8 cellular contexts compared by ENCODE assay signal in genomic region chr4:145098675-145099037, GRCh38. TPM values are rescaled to one million over a fixed set of nuclear protein-coding genes. Genes with fewer than 3 reads are reported as not detected.
DNase-seq lines count a peak whose midpoint lies in the region; ATAC-seq and TF ChIP-seq lines count a peak whose summit lies in the region.

No MANE protein-coding gene starts in this region.

- POLR2A ChIA-PET in AG04450 (lab: Yijun Ruan, JAX), result interaction anchor here (0.8 to 1.5 kb wide), 3 partner anchors 10 to 82 kb away, joined by 3 to 6 read pairs (median 3); no protein-coding TSS in a partner anchor
- POLR2A ChIA-PET in PC-3 (lab: Charles Lee; ENCODE audit: unreplicated experiment), result interaction anchor here (0.6 to 0.8 kb wide), 2 partner anchors 82 to 297 kb away, joined by 3 to 5 read pairs; no protein-coding TSS in a partner anchor

- H3K27ac ChIP-seq in AG04450 (ENCODE audit: low read depth, low read length) (peak overlapping the region; percentile 98), PC-3 (ENCODE audit: low read length) (peak overlapping the region; percentile 86), adipose tissue (ENCODE audit: low read depth, low read length) (peak overlapping the region; percentile 80), right atrium auricular region (peak overlapping the region; percentile 88 to 89)

- H3K36me3 ChIP-seq in PC-3 (ENCODE audit: low read depth, low read length) (peaks cover 23% of the 10 kb centered on the region), right atrium auricular region (peaks cover 16% of the 10 kb centered on the region)

- peak; percentile 19 for ATAC-seq in GM18511 (IDR thresholded peaks at IDR 0.05; ENCODE audit: unreplicated experiment)
- peak; percentile 5 for ATAC-seq in HG03103 (IDR thresholded peaks at IDR 0.05; ENCODE audit: low read depth, unreplicated experiment)
- ATAC-seq in PC-3, result peak; percentile 36
- peak; percentile 38 for ATAC-seq in sciatic nerve

- BruUV-seq in PC-3 (replicated peaks; lab: Mats Ljungman, UMichigan), result TSS peak; percentile 54

- peak overlapping the region; percentile 98 for H3K9ac ChIP-seq in PC-3 (ENCODE audit: low read length)

- intact Hi-C loops in PC-3 (cut with micrococcal nuclease), result loop anchor here (2.0 kb wide), 1 partner anchor 82 kb away; the partner anchor contains the start of gene OTUD4
- intact Hi-C loops in sciatic nerve (cut with DNase I), result no loop called here

- DNase-seq in AG04450 (ENCODE audit: low read depth, low spot score) (no peak), PC-3 (peak; percentile 62), right atrium auricular region (ENCODE audit: low spot score) (no peak), sciatic nerve (ENCODE audit: low spot score) (no peak), OCI-M2 (lab: John Stamatoyannopoulos, UW; ENCODE audit: unreplicated experiment) (no peak)

- H3K79me2 ChIP-seq in PC-3 (ENCODE audit: low read length), result peaks cover 94% of the 10 kb centered on the region

- H3K4me1 ChIP-seq in PC-3 (ENCODE audit: insufficient read depth, low read length) (peaks cover 28% of the 10 kb centered on the region), right atrium auricular region (peaks cover 0 to 24% of the 10 kb centered on the region in 2 donors)

- no peaks in the 10 kb centered on the region for H3K9me2 ChIP-seq in PC-3 (replicated peaks; ENCODE audit: low read length)

- CTCF ChIA-PET in AG04450 (lab: Charles Lee), result interaction anchor here (1.2 to 1.5 kb wide), 4 partner anchors 14 to 923 kb away, joined by 3 to 9 read pairs (median 6); no protein-coding TSS in a partner anchor
- CTCF ChIA-PET in PC-3 (lab: Charles Lee), result no interaction called here

- no peaks in the 10 kb centered on the region for H3F3A ChIP-seq in PC-3 (ENCODE audit: low read length, unreplicated experiment)

- H3K27me3 ChIP-seq in AG04450 (ENCODE audit: control insufficient read depth, insufficient read depth, low read length), result no peaks in the 10 kb centered on the region
- H3K27me3 ChIP-seq in PC-3 (ENCODE audit: low read length), result no peaks in the 10 kb centered on the region
- H3K27me3 ChIP-seq in right atrium auricular region, result no peaks in the 10 kb centered on the region

- H3K9me3 ChIP-seq in AG04450 (ENCODE audit: control insufficient read depth, insufficient read depth, low read length) (no peaks in the 10 kb centered on the region; the same call in 1 of the 2 replicates), PC-3 (ENCODE audit: low read length) (no peaks in the 10 kb centered on the region; the same call in 1 of the 2 replicates), right atrium auricular region (peaks cover 0 to 6% of the 10 kb centered on the region in 2 donors)

- 0 to 1% (median 0%) methylated on average over 9 of the region's 9 CpGs for WGBS in adipose tissue, 3 donors

- peak overlapping the region; percentile 91 for H3K4me3 ChIP-seq in AG04450 (ENCODE audit: low read depth, low read length)
- peak overlapping the region; percentile 82 for H3K4me3 ChIP-seq in PC-3 (ENCODE audit: low read length)
- peak overlapping the region; percentile 58 to 73 for H3K4me3 ChIP-seq in right atrium auricular region

- peaks cover 42% of the 10 kb centered on the region for H4K20me1 ChIP-seq in PC-3 (ENCODE audit: low read length)

- no peak for TF ChIP-seq CTCF in AG04450 (IDR thresholded peaks at IDR 0.05; ENCODE audit: low read depth, low read length)
- TF ChIP-seq CTCF in PC-3 (conservative IDR thresholded peaks at IDR 0.05; ENCODE audit: low read depth, low read length), result no peak
- TF ChIP-seq CTCF in right atrium auricular region (IDR thresholded peaks at IDR 0.05), result no peak

- peak overlapping the region; percentile 89 for H3K4me2 ChIP-seq in PC-3 (ENCODE audit: low read length)

- peak overlapping the region; percentile 87 for H2AFZ ChIP-seq in PC-3 (ENCODE audit: low read length)

RNA-seq across cellular contexts. Expression of gene ABCE1, which starts 0.5 kb away (rescaled TPM):
- polyA plus RNA-seq in AG04450 (2011; rRNA removed), result 73.2 and 82.0 TPM in 2 replicates
- 42.0 and 69.2 TPM in 2 replicates for polyA minus RNA-seq in AG04450 (2011; rRNA and poly(A)+ RNA removed)
- 131 and 153 TPM in 2 replicates for total RNA-seq in PC-3 (2014; rRNA removed)
- 10 to 100 TPM; 19.7 to 35.1 (median 31.0) TPM for polyA plus RNA-seq in adipose tissue
- 10 to 100 TPM; 36.2 to 43.9 TPM for total RNA-seq in right atrium auricular region
- total RNA-seq in sciatic nerve, result 43.8 TPM

RNA-seq across cellular contexts. Expression of gene ANAPC10, which starts 0.7 kb away (rescaled TPM):
- 17.2 and 25.0 TPM in 2 replicates for polyA plus RNA-seq in AG04450 (2011; rRNA removed)
- 10.0 and 13.7 TPM in 2 replicates for polyA minus RNA-seq in AG04450 (2011; rRNA and poly(A)+ RNA removed)
- total RNA-seq in PC-3 (2014; rRNA removed), result 26.0 and 33.1 TPM in 2 replicates
- polyA plus RNA-seq in adipose tissue, result 10 to 100 TPM in 2 of 3 donors, 1 to 10 TPM in 1; 9.4 to 23.8 (median 14.9) TPM
- total RNA-seq in right atrium auricular region, result 10 to 100 TPM; 15.4 to 20.3 TPM
- total RNA-seq in sciatic nerve, result 22.5 TPM
